Comparison of ENCODE assay signal across 8 cellular contexts in genomic region chr5:180802325-180803180, GRCh38. TPM values are rescaled to one million over a fixed set of nuclear protein-coding genes. Genes with fewer than 3 reads are reported as not detected.
DNase-seq lines count a peak whose midpoint lies in the region; ATAC-seq and TF ChIP-seq lines count a peak whose summit lies in the region.

MGAT1 (minus strand) TSS chr5:180802806; CDS start chr5:180792971, 9,835 bp downstream.

- H3K36me3 Mint-ChIP-seq in activated T-helper 2 cell treated with anti-CD3 and anti-CD28 coated beads, Interferon-gamma antibody, Interleukin-2, Interleukin-4, amounts not matched to agents 10 μg/mL and 5 μg/mL and 100 μg/mL, durations not matched to agents 14 hours and 24 hours and 36 hours (ENCODE audit: low read depth), result peaks cover 73% of the 10 kb centered on the region
- peaks cover 10% of the 10 kb centered on the region for H3K36me3 Mint-ChIP-seq in nephron (ENCODE audit: low read depth)
- H3K36me3 Mint-ChIP-seq in stimulated activated naive CD8-positive, alpha-beta T cell treated with anti-CD3 and anti-CD28 coated beads, Interleukin-15, Interleukin-2, amounts not matched to agents 100 ng/mL and 50 ng/mL, for 24 hours (ENCODE audit: low read depth), result peaks cover 54% of the 10 kb centered on the region

- TF ChIP-seq POLR2A in Peyer's patch (IDR thresholded peaks at IDR 0.05), result peak; percentile 76 to 88

- H3K36me3 ChIP-seq in BE2C (no peaks in the 10 kb centered on the region), Peyer's patch (no peaks in the 10 kb centered on the region)

- peaks cover 74% of the 10 kb centered on the region for H3K4me1 Mint-ChIP-seq in activated T-helper 2 cell treated with anti-CD3 and anti-CD28 coated beads, Interferon-gamma antibody, Interleukin-2, Interleukin-4, amounts not matched to agents 10 μg/mL and 5 μg/mL and 100 μg/mL, durations not matched to agents 14 hours and 24 hours and 36 hours (ENCODE audit: low read depth)
- peaks cover 73% of the 10 kb centered on the region for H3K4me1 Mint-ChIP-seq in nephron
- H3K4me1 Mint-ChIP-seq in stimulated activated naive CD8-positive, alpha-beta T cell treated with anti-CD3 and anti-CD28 coated beads, Interleukin-15, Interleukin-2, amounts not matched to agents 100 ng/mL and 50 ng/mL, for 24 hours (ENCODE audit: low read depth), result peaks cover 78% of the 10 kb centered on the region

- H3K9me3 Mint-ChIP-seq in activated T-helper 2 cell treated with anti-CD3 and anti-CD28 coated beads, Interferon-gamma antibody, Interleukin-2, Interleukin-4, amounts not matched to agents 10 μg/mL and 5 μg/mL and 100 μg/mL, durations not matched to agents 14 hours and 24 hours and 36 hours, result no peaks in the 10 kb centered on the region
- no peaks in the 10 kb centered on the region for H3K9me3 Mint-ChIP-seq in nephron
- no peaks in the 10 kb centered on the region for H3K9me3 Mint-ChIP-seq in stimulated activated naive CD8-positive, alpha-beta T cell treated with anti-CD3 and anti-CD28 coated beads, Interleukin-15, Interleukin-2, amounts not matched to agents 100 ng/mL and 50 ng/mL, for 24 hours

- H3K27ac Mint-ChIP-seq in activated T-helper 2 cell treated with anti-CD3 and anti-CD28 coated beads, Interferon-gamma antibody, Interleukin-2, Interleukin-4, amounts not matched to agents 10 μg/mL and 5 μg/mL and 100 μg/mL, durations not matched to agents 14 hours and 24 hours and 36 hours, result peak within 1 kb of the TSS; percentile 91
- peak within 1 kb of the TSS; percentile 92 to 97 (median 96) for H3K27ac Mint-ChIP-seq in nephron
- peak within 1 kb of the TSS; percentile 96 for H3K27ac Mint-ChIP-seq in stimulated activated naive CD8-positive, alpha-beta T cell treated with anti-CD3 and anti-CD28 coated beads, Interleukin-15, Interleukin-2, amounts not matched to agents 100 ng/mL and 50 ng/mL, for 24 hours

- no peaks in the 10 kb centered on the region for H3K27me3 Mint-ChIP-seq in activated T-helper 2 cell treated with anti-CD3 and anti-CD28 coated beads, Interferon-gamma antibody, Interleukin-2, Interleukin-4, amounts not matched to agents 10 μg/mL and 5 μg/mL and 100 μg/mL, durations not matched to agents 14 hours and 24 hours and 36 hours (ENCODE audit: low read depth)
- no peaks in the 10 kb centered on the region for H3K27me3 Mint-ChIP-seq in nephron (ENCODE audit: low read depth)
- H3K27me3 Mint-ChIP-seq in stimulated activated naive CD8-positive, alpha-beta T cell treated with anti-CD3 and anti-CD28 coated beads, Interleukin-15, Interleukin-2, amounts not matched to agents 100 ng/mL and 50 ng/mL, for 24 hours, result no peaks in the 10 kb centered on the region

- H3K4me1 ChIP-seq in BE2C, result peaks cover 12% of the 10 kb centered on the region
- peaks cover 11 to 85% (median 63%) of the 10 kb centered on the region in 4 donors for H3K4me1 ChIP-seq in Peyer's patch

- ATAC-seq in HG03457 (IDR thresholded peaks at IDR 0.05; ENCODE audit: unreplicated experiment), result peak; percentile 27

- no peak for TF ChIP-seq CTCF in BE2C (IDR thresholded peaks at IDR 0.05; ENCODE audit: low read depth, low read length)
- TF ChIP-seq CTCF in Peyer's patch (IDR thresholded peaks at IDR 0.05), result no peak
- TF ChIP-seq CTCF in nephron (IDR thresholded peaks at IDR 0.05; ENCODE audit: unreplicated experiment in 3 of 3), result no peak

- H3K9me3 ChIP-seq in BE2C (no peaks in the 10 kb centered on the region), Peyer's patch (no peaks in the 10 kb centered on the region)

- peak within 1 kb of the TSS; percentile 79 for H3K4me3 ChIP-seq in BE2C (ENCODE audit: low read depth, low read length)
- peak within 1 kb of the TSS; percentile 73 to 97 (median 90) for H3K4me3 ChIP-seq in Peyer's patch

- H3K27me3 ChIP-seq in BE2C (no peaks in the 10 kb centered on the region), Peyer's patch (no peaks in the 10 kb centered on the region)

- intact Hi-C loops in activated T-helper 2 cell treated with anti-CD3 and anti-CD28 coated beads, Interferon-gamma antibody, Interleukin-2, Interleukin-4, amounts not matched to agents 10 μg/mL and 5 μg/mL and 100 μg/mL, durations not matched to agents 14 hours and 24 hours and 36 hours (cut with micrococcal nuclease), result loop anchor here (1.0 to 5.0 kb wide), 4 partner anchors 8 to 440 kb away; partner anchors contain the start of genes RACK1 and ZFP62

- H3K27ac ChIP-seq in Peyer's patch, result peak within 1 kb of the TSS; percentile 96 to 99 (median 98)

- H3K4me3 Mint-ChIP-seq in activated T-helper 2 cell treated with anti-CD3 and anti-CD28 coated beads, Interferon-gamma antibody, Interleukin-2, Interleukin-4, amounts not matched to agents 10 μg/mL and 5 μg/mL and 100 μg/mL, durations not matched to agents 14 hours and 24 hours and 36 hours (ENCODE audit: low read depth), result peak within 1 kb of the TSS; percentile 92
- H3K4me3 Mint-ChIP-seq in nephron, result peak within 1 kb of the TSS; percentile 77 to 89 (median 84)
- peak within 1 kb of the TSS; percentile 90 for H3K4me3 Mint-ChIP-seq in stimulated activated naive CD8-positive, alpha-beta T cell treated with anti-CD3 and anti-CD28 coated beads, Interleukin-15, Interleukin-2, amounts not matched to agents 100 ng/mL and 50 ng/mL, for 24 hours

- DNase-seq in BE2C (peak; percentile 91), GM19238 (ENCODE audit: insufficient read length, low spot score) (peak; percentile 91), Peyer's patch (peak; percentile 88 to 93 (median 91)), fibroblast of peridontal ligament (ENCODE audit: extremely low read depth) (peak; percentile 81)
- DNase-seq in activated T-helper 2 cell treated with anti-CD3 and anti-CD28 coated beads, Interferon-gamma antibody, Interleukin-2, Interleukin-4, amounts not matched to agents 10 μg/mL and 5 μg/mL and 100 μg/mL, durations not matched to agents 14 hours and 24 hours and 36 hours (ENCODE audit: low spot score), result peak; percentile 66

RNA-seq across cellular contexts. Expression of gene MGAT1, which starts in this region (rescaled TPM):
- 120 TPM for polyA plus RNA-seq in BE2C (2012; ENCODE audit: insufficient read depth, insufficient read length, low read depth)
- total RNA-seq in Peyer's patch, result 100 to 1,000 TPM; 102 to 155 (median 144) TPM
- total RNA-seq in activated T-helper 2 cell treated with anti-CD3 and anti-CD28 coated beads, Interferon-gamma antibody, Interleukin-2, Interleukin-4, amounts not matched to agents 10 μg/mL and 5 μg/mL and 100 μg/mL, durations not matched to agents 14 hours and 24 hours and 36 hours, result 122 TPM in 2 replicates

Comparison
In these comparisons a context has a peak if more than half of its experiments do, and no peak if none do; other contexts are left out.
1. Peak in every context shown above with its lines: DNase-seq, ATAC-seq, H3K4me3 ChIP-seq and H3K27ac ChIP-seq.